Comparison of ENCODE assay signal across 1 cellular context in genomic region chr16:67201411-67202345, GRCh38.
TF ChIP-seq lines count a peak whose summit lies in the region.

No MANE protein-coding gene starts in this region.

TF ChIP-seq in K562, 482 proteins besides CTCF, POLR2A, EP300 and RAD21:
- TF ChIP-seq RBFOX2 (IDR thresholded peaks at IDR 0.05; ENCODE audit: low read depth, low read length) (peak; percentile 47), NR3C1 (CRISPR knock-in tag; IDR thresholded peaks at IDR 0.05) (no peak), POLR2G (IDR thresholded peaks at IDR 0.05; ENCODE audit: low read depth, low read length) (peak; percentile 41; the same call in 1 of the 2 replicates), ZEB2 (IDR thresholded peaks at IDR 0.05) (no peak), ZNF384 (IDR thresholded peaks at IDR 0.05; ENCODE audit: low read depth, low read length) (no peak), PTRF (tag; IDR thresholded peaks at IDR 0.05) (no peak)
